Comparison of ENCODE assay signal across 1 cellular context in genomic region chr7:32502656-32503189, GRCh38.
TF ChIP-seq lines count a peak whose summit lies in the region.

No MANE protein-coding gene starts in this region.

TF ChIP-seq in IMR-90, 13 proteins besides CTCF, POLR2A, EP300 and RAD21 (continued from another document):
- no peak for TF ChIP-seq MAZ (IDR thresholded peaks at IDR 0.05; ENCODE audit: borderline replicate concordance, low read depth, low read length)
- TF ChIP-seq USF2 (IDR thresholded peaks at IDR 0.05; ENCODE audit: low read depth, low read length): no peak
- TF ChIP-seq CHD1 (IDR thresholded peaks at IDR 0.05; ENCODE audit: low read depth, low read length): no peak
